Comparison of ENCODE assay signal across 26 cellular contexts in genomic region chr17:30594223-30594952, GRCh38.
"Had no signal": no experiment of that assay in that cellular context is flagged by ENCODE, and none has a peak within 500 bp of the region (broad histone marks: within the 10 kb centered on the region; RNA-seq: fewer than 3 reads in every experiment).

No MANE protein-coding gene starts in this region.

- DNase-seq: activated CD4-positive, alpha-beta T cell treated with anti-CD3 and anti-CD28 coated beads for 48 hours; activated CD4-positive, alpha-beta T cell treated with anti-CD3 and anti-CD28 coated beads, Interleukin-2, amount 50 U/mL, for 4 hours; activated CD8-positive, alpha-beta memory T cell treated with anti-CD3 and anti-CD28 coated beads, Interleukin-2, amount 50 U/mL, for 48 hours; activated CD8-positive, alpha-beta T cell treated with anti-CD3 and anti-CD28 coated beads, Interleukin-2, amount 10 ng/mL, durations not matched to agents 7 days and 5 days; activated naive CD4-positive, alpha-beta T cell treated with anti-CD3 and anti-CD28 coated beads, Interleukin-2, amount 50 U/mL, for 16 hours; activated naive CD8-positive, alpha-beta T cell treated with anti-CD3 and anti-CD28 coated beads, Interleukin-2, amount 10 ng/mL, durations not matched to agents 7 days and 5 days; activated T-cell treated with anti-CD3 and anti-CD28 coated beads, Interleukin-2, amount 50 U/mL, for 1 hour; adrenal gland; anterior cingulate cortex; caudate nucleus; MG63; MV-4-11; NCI-H1092 treated with DMSO at 0.1 percent for 48 hours; NCI-H1417 treated with DMSO at 0.1 percent for 48 hours; NCI-H1694; NCI-H2029; NCI-H446 treated with DMSO at 0.1 percent for 48 hours; NCI-H524 treated with DMSO at 0.1 percent for 48 hours; NCI-H748 treated with DMSO at 0.1 percent for 48 hours; RPMI8226; SK-N-SH; T-helper 1 cell had no signal

- H3K4me3 ChIP-seq: adrenal gland, breast epithelium, MG63 had no signal

- H3K27ac ChIP-seq: adrenal gland, breast epithelium, VCaP had no signal

- H3K27me3 ChIP-seq: adrenal gland, breast epithelium, MG63 had no signal

- H3K36me3 ChIP-seq: adrenal gland, breast epithelium, MG63 had no signal

- ATAC-seq: activated CD4-positive, CD25-positive, alpha-beta regulatory T cell treated with anti-CD3 and anti-CD28 coated beads, Interleukin-2, amount 50 U/mL, for 24 hours; activated CD8-positive, alpha-beta T cell treated with anti-CD3 and anti-CD28 coated beads, Interleukin-2, amount 10 ng/mL, durations not matched to agents 7 days and 5 days; Right ventricle myocardium inferior had no signal

- H3K9me3 ChIP-seq: adrenal gland, breast epithelium, MG63, SK-N-SH had no signal

- H3K4me1 ChIP-seq: adrenal gland, breast epithelium had no signal

- H3K36me3 Mint-ChIP-seq: activated naive CD8-positive, alpha-beta T cell treated with anti-CD3 and anti-CD28 coated beads, Interleukin-2, amount 10 ng/mL, durations not matched to agents 7 days and 5 days had no signal

- H3K27ac Mint-ChIP-seq: activated CD8-positive, alpha-beta T cell treated with anti-CD3 and anti-CD28 coated beads, Interleukin-2, amount 10 ng/mL, durations not matched to agents 7 days and 5 days; activated naive CD8-positive, alpha-beta T cell treated with anti-CD3 and anti-CD28 coated beads, Interleukin-2, amount 10 ng/mL, durations not matched to agents 7 days and 5 days had no signal

- H3K9me3 Mint-ChIP-seq: activated naive CD8-positive, alpha-beta T cell treated with anti-CD3 and anti-CD28 coated beads, Interleukin-2, amount 10 ng/mL, durations not matched to agents 7 days and 5 days had no signal

- H3K4me3 Mint-ChIP-seq: activated CD8-positive, alpha-beta T cell treated with anti-CD3 and anti-CD28 coated beads, Interleukin-2, amount 10 ng/mL, durations not matched to agents 7 days and 5 days; activated naive CD8-positive, alpha-beta T cell treated with anti-CD3 and anti-CD28 coated beads, Interleukin-2, amount 10 ng/mL, durations not matched to agents 7 days and 5 days had no signal

- H3K9ac ChIP-seq: SK-N-SH had no signal

- H3K4me2 ChIP-seq: SK-N-SH had no signal
